ENCODE assay signal across 9 cellular contexts in genomic region chr5:138824924-138825863, GRCh38. TPM values are rescaled to one million over a fixed set of nuclear protein-coding genes. Genes with fewer than 3 reads are reported as not detected.
DNase-seq lines count a peak whose midpoint lies in the region; ATAC-seq and TF ChIP-seq lines count a peak whose summit lies in the region.
"Had no signal": no experiment of that assay in that cellular context is flagged by ENCODE, and none has a peak within 500 bp of the region (broad histone marks: within the 10 kb centered on the region; RNA-seq: fewer than 3 reads in every experiment).

No MANE protein-coding gene starts in this region.

- H3K4me1 ChIP-seq in DOHH2 (ENCODE audit: control insufficient read depth, low read length) (no peaks in the 10 kb centered on the region), ascending aorta (peaks cover 0 to 20% of the 10 kb centered on the region in 2 donors), left lung (peaks cover 0 to 31% of the 10 kb centered on the region in 2 donors)
- H3K4me1 ChIP-seq: SJSA1 had no signal

- no peak overlapping the region for H3K4me2 ChIP-seq in DOHH2 (ENCODE audit: low read length)

- no peaks in the 10 kb centered on the region for H3K79me2 ChIP-seq in DOHH2 (ENCODE audit: control insufficient read depth, low read length)

- H3K27me3 ChIP-seq in DOHH2 (ENCODE audit: control insufficient read depth, low read length) = no peaks in the 10 kb centered on the region
- no peaks in the 10 kb centered on the region for H3K27me3 ChIP-seq in ascending aorta
- H3K27me3 ChIP-seq in left lung = no peaks in the 10 kb centered on the region
- H3K27me3 ChIP-seq: SJSA1 had no signal

- DNase-seq in HuH-7.5 (ENCODE audit: low spot score) (peak; percentile 28), ascending aorta (ENCODE audit: low spot score in 2 of 2) (no peak), left lung (no peak)
- no peak for DNase-seq in stimulated activated CD8-positive, alpha-beta memory T cell treated with anti-CD3 and anti-CD28 coated beads, Interleukin-4, amount 100 ng/mL, for 48 hours

- peak; percentile 45 for TF ChIP-seq CTCF in DOHH2 (IDR thresholded peaks at IDR 0.05; ENCODE audit: low read depth, low read length, poor library complexity, severe bottlenecking)
- TF ChIP-seq CTCF in ascending aorta (IDR thresholded peaks at IDR 0.05) = peak in 2 of 3 experiments; percentile 43 to 55
- TF ChIP-seq CTCF in left lung (IDR thresholded peaks at IDR 0.05) = peak; percentile 57 to 62

- no peak overlapping the region for H3K4me3 ChIP-seq in DOHH2 (ENCODE audit: low read length)
- no peak overlapping the region for H3K4me3 ChIP-seq in ascending aorta
- no peak overlapping the region for H3K4me3 ChIP-seq in left lung
- H3K4me3 ChIP-seq: SJSA1 had no signal

- peaks cover 6% of the 10 kb centered on the region; the same call in 1 of the 2 replicates for H3F3A ChIP-seq in DOHH2 (ENCODE audit: control insufficient read depth, insufficient read depth)

- H3K9me2 ChIP-seq in DOHH2 (replicated peaks; ENCODE audit: control insufficient read depth, low read length) = no peaks in the 10 kb centered on the region

- peak; percentile 58 for ATAC-seq in left lung
- ATAC-seq in HG03108 (IDR thresholded peaks at IDR 0.05; ENCODE audit: unreplicated experiment) = no peak
- ATAC-seq in GM19395 (IDR thresholded peaks at IDR 0.05; ENCODE audit: unreplicated experiment) = no peak
- ATAC-seq in HG02678 (IDR thresholded peaks at IDR 0.05; ENCODE audit: unreplicated experiment) = no peak

- H3K9me3 ChIP-seq in DOHH2 (ENCODE audit: control insufficient read depth, insufficient read depth, low read length) (no peaks in the 10 kb centered on the region), ascending aorta (no peaks in the 10 kb centered on the region), left lung (no peaks in the 10 kb centered on the region)
- H3K9me3 ChIP-seq: SJSA1 had no signal

- no peak overlapping the region for H3K27ac ChIP-seq in DOHH2 (ENCODE audit: low read depth, low read length)
- peak overlapping the region in 1 of 2 donors; percentile 40 for H3K27ac ChIP-seq in ascending aorta
- H3K27ac ChIP-seq in left lung = no peak overlapping the region
- H3K27ac ChIP-seq: SJSA1 had no signal

- no peaks in the 10 kb centered on the region for H4K20me1 ChIP-seq in DOHH2 (ENCODE audit: control insufficient read depth, insufficient read depth, low read depth, low read length)

- intact Hi-C loops in ascending aorta (cut with DNase I) (loop anchor here (5.0 to 10.0 kb wide), 2 partner anchors 102 to 440 kb away; no protein-coding TSS in a partner anchor), left lung (cut with DNase I) (no loop called here)

- H3K36me3 ChIP-seq in DOHH2 (ENCODE audit: control insufficient read depth, low read length) (0 out of 2 replicates have a peak, but pooled peaks cover 5% of the 10 kb centered on the region), ascending aorta (peaks cover 6 to 32% of the 10 kb centered on the region in 2 donors), left lung (peaks cover 0 to 50% of the 10 kb centered on the region in 2 donors)

RNA-seq across cellular contexts. Expression of gene LRRTM2, which starts 49.9 kb away (rescaled TPM):
- total RNA-seq in ascending aorta = not detected
- under 1 TPM; 0.16 to 0.38 TPM for total RNA-seq in left lung
